1 cellular context compared by ENCODE assay signal in the genomic region with DNA sequence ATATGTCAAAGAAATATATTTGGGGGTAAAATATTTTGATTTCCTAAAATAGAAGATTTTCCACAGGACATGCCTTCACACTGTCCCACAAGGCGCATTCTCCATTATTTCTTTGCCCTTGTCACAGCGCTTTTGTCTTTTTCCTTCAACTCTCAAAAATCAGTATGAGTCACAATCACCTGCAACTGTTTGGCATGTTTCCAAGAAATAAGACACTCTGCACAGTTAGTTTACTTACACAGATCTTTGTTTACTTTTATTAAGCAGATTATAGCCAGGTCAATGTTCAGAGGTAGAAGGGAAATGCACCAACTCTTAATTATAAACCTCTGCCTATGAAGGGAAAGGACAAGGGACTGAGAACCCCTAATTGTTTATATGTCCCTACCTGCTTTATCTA.
A peak's percentile ranks its signal among the peaks of the same experiment; 100 is the strongest.
TF ChIP-seq lines count a peak whose summit lies in the region.

No MANE protein-coding gene starts in this region.

TF ChIP-seq in K562, 482 proteins besides CTCF, POLR2A, EP300 and RAD21 (continued from another document and continues in another):
- TF ChIP-seq, protein P1, sequence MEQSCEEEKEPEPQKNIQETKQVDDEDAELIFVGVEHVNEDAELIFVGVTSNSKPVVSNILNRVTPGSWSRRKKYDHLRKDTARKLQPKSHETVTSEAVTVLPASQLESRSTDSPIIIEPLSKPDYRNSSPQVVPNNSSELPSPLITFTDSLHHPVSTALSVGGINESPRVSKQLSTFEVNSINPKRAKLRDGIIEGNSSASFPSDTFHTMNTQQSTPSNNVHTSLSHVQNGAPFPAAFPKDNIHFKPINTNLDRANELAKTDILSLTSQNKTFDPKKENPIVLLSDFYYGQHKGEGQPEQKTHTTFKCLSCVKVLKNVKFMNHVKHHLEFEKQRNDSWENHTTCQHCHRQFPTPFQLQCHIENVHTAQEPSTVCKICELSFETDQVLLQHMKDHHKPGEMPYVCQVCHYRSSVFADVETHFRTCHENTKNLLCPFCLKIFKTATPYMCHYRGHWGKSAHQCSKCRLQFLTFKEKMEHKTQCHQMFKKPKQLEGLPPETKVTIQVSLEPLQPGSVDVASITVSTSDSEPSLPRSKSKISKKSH (CRISPR knock-in tag; IDR thresholded peaks at IDR 0.05) = no peak
- TF ChIP-seq PHF21A (IDR thresholded peaks at IDR 0.05; ENCODE audit: borderline replicate concordance, low read depth) = no peak
- TF ChIP-seq, protein P2, sequence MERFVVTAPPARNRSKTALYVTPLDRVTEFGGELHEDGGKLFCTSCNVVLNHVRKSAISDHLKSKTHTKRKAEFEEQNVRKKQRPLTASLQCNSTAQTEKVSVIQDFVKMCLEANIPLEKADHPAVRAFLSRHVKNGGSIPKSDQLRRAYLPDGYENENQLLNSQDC (CRISPR knock-in tag; IDR thresholded peaks at IDR 0.05) = no peak
- peak; percentile 38 for TF ChIP-seq ARID1B (IDR thresholded peaks at IDR 0.05)
- no peak for TF ChIP-seq CHD1 (IDR thresholded peaks at IDR 0.05; ENCODE audit: low read length)
- no peak for TF ChIP-seq GATAD2B (IDR thresholded peaks at IDR 0.05; ENCODE audit: borderline replicate concordance)
- TF ChIP-seq ZNF133 (CRISPR knock-in tag; IDR thresholded peaks at IDR 0.05) = no peak
- peak; percentile 82 for TF ChIP-seq FOSL1 (tag; conservative IDR thresholded peaks at IDR 0.05)
- peak; percentile 67 for TF ChIP-seq SOX6 (IDR thresholded peaks at IDR 0.05)
- TF ChIP-seq PTBP1 (IDR thresholded peaks at IDR 0.05; ENCODE audit: low read depth, low read length) = no peak
- TF ChIP-seq SAFB2 (IDR thresholded peaks at IDR 0.05; ENCODE audit: borderline replicate concordance, low read depth, low read length, severe bottlenecking) = no peak
- TF ChIP-seq E2F3 (CRISPR knock-in tag; IDR thresholded peaks at IDR 0.05) = no peak
- TF ChIP-seq, protein P3, sequence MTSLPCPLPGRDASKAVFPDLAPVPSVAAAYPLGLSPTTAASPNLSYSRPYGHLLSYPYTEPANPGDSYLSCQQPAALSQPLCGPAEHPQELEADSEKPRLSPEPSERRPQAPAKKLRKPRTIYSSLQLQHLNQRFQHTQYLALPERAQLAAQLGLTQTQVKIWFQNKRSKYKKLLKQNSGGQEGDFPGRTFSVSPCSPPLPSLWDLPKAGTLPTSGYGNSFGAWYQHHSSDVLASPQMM (CRISPR knock-in tag; IDR thresholded peaks at IDR 0.05) = no peak
- no peak for TF ChIP-seq KDM2B (CRISPR knock-in tag; IDR thresholded peaks at IDR 0.05)
- TF ChIP-seq MAFF (IDR thresholded peaks at IDR 0.05; ENCODE audit: low read length) = no peak
- no peak for TF ChIP-seq PRMT5 (CRISPR knock-in tag; IDR thresholded peaks at IDR 0.05)
- TF ChIP-seq, protein P4, sequence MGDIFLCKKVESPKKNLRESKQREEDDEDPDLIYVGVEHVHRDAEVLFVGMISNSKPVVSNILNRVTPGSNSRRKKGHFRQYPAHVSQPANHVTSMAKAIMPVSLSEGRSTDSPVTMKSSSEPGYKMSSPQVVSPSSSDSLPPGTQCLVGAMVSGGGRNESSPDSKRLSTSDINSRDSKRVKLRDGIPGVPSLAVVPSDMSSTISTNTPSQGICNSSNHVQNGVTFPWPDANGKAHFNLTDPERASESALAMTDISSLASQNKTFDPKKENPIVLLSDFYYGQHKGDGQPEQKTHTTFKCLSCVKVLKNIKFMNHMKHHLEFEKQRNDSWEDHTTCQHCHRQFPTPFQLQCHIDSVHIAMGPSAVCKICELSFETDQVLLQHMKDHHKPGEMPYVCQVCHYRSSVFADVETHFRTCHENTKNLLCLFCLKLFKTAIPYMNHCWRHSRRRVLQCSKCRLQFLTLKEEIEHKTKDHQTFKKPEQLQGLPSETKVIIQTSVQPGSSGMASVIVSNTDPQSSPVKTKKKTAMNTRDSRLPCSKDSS (IDR thresholded peaks at IDR 0.05; ENCODE audit: low read depth, partially characterized antibody) = no peak
- TF ChIP-seq FOXK2 (conservative IDR thresholded peaks at IDR 0.05 in 1 of 2, IDR thresholded peaks at IDR 0.05 in 1 of 2; ENCODE audit: low read depth in 2 of 2) = peak in 1 of 2 experiments; percentile 45; a peak in 2 of 4 replicates
- no peak for TF ChIP-seq NBN (IDR thresholded peaks at IDR 0.05; ENCODE audit: low read depth)
- TF ChIP-seq ZNF785 (CRISPR knock-in tag; IDR thresholded peaks at IDR 0.05) = no peak
- TF ChIP-seq PML (IDR thresholded peaks at IDR 0.05; ENCODE audit: low read length) = no peak
- TF ChIP-seq ZNF197 (CRISPR knock-in tag; IDR thresholded peaks at IDR 0.05; ENCODE audit: low read depth) = no peak
- TF ChIP-seq, protein P5, sequence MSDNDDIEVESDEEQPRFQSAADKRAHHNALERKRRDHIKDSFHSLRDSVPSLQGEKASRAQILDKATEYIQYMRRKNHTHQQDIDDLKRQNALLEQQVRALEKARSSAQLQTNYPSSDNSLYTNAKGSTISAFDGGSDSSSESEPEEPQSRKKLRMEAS (CRISPR knock-in tag; IDR thresholded peaks at IDR 0.05) = no peak
- TF ChIP-seq, protein P6, sequence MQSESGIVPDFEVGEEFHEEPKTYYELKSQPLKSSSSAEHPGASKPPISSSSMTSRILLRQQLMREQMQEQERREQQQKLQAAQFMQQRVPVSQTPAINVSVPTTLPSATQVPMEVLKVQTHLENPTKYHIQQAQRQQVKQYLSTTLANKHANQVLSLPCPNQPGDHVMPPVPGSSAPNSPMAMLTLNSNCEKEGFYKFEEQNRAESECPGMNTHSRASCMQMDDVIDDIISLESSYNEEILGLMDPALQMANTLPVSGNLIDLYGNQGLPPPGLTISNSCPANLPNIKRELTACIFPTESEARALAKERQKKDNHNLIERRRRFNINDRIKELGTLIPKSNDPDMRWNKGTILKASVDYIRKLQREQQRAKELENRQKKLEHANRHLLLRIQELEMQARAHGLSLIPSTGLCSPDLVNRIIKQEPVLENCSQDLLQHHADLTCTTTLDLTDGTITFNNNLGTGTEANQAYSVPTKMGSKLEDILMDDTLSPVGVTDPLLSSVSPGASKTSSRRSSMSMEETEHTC (IDR thresholded peaks at IDR 0.05) = 0 out of 2 replicates have a peak, but pooled peaks have one; percentile 25
- TF ChIP-seq TGIF2 (CRISPR knock-in tag; IDR thresholded peaks at IDR 0.05) = no peak
- TF ChIP-seq SPI1 (IDR thresholded peaks at IDR 0.05; ENCODE audit: borderline replicate concordance, low read depth, low read length) = no peak
- TF ChIP-seq, protein P7, sequence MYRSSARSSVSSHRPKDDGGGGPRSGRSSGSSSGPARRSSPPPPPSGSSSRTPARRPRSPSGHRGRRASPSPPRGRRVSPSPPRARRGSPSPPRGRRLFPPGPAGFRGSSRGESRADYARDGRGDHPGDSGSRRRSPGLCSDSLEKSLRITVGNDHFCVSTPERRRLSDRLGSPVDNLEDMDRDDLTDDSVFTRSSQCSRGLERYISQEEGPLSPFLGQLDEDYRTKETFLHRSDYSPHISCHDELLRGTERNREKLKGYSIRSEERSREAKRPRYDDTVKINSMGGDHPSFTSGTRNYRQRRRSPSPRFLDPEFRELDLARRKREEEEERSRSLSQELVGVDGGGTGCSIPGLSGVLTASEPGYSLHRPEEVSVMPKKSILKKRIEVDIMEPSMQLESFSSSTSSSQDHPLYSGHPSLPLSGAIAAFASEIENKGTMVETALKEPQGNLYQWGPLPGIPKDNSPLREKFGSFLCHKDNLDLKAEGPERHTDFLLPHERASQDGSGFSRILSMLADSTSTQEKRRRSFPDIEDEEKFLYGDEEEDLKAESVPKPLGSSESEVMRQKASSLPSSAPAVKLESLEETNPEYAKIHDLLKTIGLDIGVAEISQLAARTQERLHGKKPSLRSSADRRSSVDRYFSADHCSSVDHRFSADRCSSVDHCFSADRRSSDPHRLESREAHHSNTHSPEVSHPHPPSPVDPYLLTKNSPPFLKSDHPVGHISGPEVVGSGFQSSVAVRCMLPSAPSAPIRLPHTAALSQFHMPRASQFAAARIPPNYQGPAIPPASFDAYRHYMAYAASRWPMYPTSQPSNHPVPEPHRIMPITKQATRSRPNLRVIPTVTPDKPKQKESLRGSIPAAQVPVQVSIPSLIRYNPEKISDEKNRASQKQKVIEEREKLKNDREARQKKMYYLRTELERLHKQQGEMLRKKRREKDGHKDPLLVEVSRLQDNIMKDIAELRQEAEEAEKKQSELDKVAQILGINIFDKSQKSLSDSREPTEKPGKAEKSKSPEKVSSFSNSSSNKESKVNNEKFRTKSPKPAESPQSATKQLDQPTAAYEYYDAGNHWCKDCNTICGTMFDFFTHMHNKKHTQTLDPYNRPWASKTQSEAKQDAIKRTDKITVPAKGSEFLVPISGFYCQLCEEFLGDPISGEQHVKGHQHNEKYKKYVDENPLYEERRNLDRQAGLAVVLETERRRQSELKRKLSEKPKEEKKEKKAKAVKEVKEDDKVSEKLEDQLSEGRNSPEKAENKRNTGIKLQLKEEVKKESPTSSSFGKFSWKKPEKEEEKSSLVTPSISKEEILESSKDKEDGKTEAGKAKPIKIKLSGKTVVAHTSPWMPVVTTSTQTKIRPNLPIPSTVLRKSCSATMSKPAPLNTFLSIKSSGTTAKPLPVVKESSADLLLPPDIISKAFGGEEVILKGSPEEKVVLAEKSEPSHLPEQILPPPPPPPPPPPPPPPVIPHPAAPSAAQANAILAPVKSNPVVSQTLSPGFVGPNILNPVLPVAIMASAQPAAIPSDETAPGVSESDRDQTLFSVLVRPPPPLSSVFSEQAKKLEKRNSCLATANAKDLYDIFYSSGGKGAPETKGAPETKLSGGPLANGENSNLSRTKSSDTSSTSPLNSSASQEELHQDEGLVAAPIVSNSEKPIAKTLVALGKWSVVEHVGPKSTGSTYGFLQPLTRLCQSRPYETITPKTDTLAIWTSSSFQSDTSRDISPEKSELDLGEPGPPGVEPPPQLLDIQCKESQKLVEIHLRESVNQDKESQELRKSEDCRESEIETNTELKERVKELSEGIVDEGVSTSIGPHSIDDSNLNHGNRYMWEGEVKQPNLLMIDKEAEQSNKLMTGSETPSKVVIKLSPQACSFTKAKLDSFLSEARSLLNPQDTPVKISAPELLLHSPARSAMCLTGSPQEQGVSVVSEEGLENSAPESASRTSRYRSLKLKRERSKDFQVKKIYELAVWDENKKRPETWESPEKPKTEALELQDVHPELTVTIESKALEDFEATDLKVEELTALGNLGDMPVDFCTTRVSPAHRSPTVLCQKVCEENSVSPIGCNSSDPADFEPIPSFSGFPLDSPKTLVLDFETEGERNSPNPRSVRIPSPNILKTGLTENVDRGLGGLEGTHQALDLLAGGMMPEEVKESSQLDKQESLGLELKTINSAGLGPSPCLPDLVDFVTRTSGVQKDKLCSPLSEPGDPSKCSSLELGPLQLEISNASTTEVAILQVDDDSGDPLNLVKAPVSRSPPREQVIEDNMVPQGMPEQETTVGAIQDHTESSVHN (IDR thresholded peaks at IDR 0.05; ENCODE audit: borderline replicate concordance in 1 of 2, low read depth in 1 of 2) = no peak
- no peak for TF ChIP-seq ZFPM2 (CRISPR knock-in tag; IDR thresholded peaks at IDR 0.05)
- TF ChIP-seq ZNF583 (CRISPR knock-in tag; IDR thresholded peaks at IDR 0.05) = no peak
- no peak for TF ChIP-seq ZNF584 (CRISPR knock-in tag; IDR thresholded peaks at IDR 0.05; ENCODE audit: low read depth)
- TF ChIP-seq SREBF1 (IDR thresholded peaks at IDR 0.05; ENCODE audit: borderline replicate concordance, low read depth, low read length) = no peak
- TF ChIP-seq KAT7 (CRISPR knock-in tag; IDR thresholded peaks at IDR 0.05; ENCODE audit: borderline replicate concordance) = no peak
- no peak for TF ChIP-seq ZNF695 (CRISPR knock-in tag; IDR thresholded peaks at IDR 0.05)
- no peak for TF ChIP-seq ZNF165 (CRISPR knock-in tag; IDR thresholded peaks at IDR 0.05; ENCODE audit: borderline replicate concordance)
- no peak for TF ChIP-seq CBX2 (IDR thresholded peaks at IDR 0.05; ENCODE audit: insufficient read depth, low read length, poor library complexity, severe bottlenecking)
- TF ChIP-seq SLC30A9 (CRISPR knock-in tag; IDR thresholded peaks at IDR 0.05) = no peak
- no peak for TF ChIP-seq CHCHD3 (CRISPR knock-in tag; IDR thresholded peaks at IDR 0.05)
- TF ChIP-seq NFIX (CRISPR knock-in tag; IDR thresholded peaks at IDR 0.05; ENCODE audit: low read depth) = no peak
- no peak for TF ChIP-seq NONO (IDR thresholded peaks at IDR 0.05; ENCODE audit: low read depth in 2 of 2, low read length in 1 of 2)
- no peak for TF ChIP-seq KLF1 (tag; IDR thresholded peaks at IDR 0.05)
- TF ChIP-seq KHSRP (IDR thresholded peaks at IDR 0.05) = no peak
- TF ChIP-seq, protein P8, sequence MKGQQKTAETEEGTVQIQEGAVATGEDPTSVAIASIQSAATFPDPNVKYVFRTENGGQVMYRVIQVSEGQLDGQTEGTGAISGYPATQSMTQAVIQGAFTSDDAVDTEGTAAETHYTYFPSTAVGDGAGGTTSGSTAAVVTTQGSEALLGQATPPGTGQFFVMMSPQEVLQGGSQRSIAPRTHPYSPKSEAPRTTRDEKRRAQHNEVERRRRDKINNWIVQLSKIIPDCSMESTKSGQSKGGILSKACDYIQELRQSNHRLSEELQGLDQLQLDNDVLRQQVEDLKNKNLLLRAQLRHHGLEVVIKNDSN (CRISPR knock-in tag; IDR thresholded peaks at IDR 0.05) = no peak
- no peak for TF ChIP-seq POU5F1 (IDR thresholded peaks at IDR 0.05; ENCODE audit: borderline replicate concordance, low read depth, low read length, partially characterized antibody)
- TF ChIP-seq CHD4 (IDR thresholded peaks at IDR 0.05; ENCODE audit: insufficient read depth, insufficient replicate concordance, low read depth, low read length, poor library complexity, severe bottlenecking) = no peak
- no peak for TF ChIP-seq RBM25 (IDR thresholded peaks at IDR 0.05; ENCODE audit: low read depth, low read length, severe bottlenecking)
- TF ChIP-seq, protein P9, sequence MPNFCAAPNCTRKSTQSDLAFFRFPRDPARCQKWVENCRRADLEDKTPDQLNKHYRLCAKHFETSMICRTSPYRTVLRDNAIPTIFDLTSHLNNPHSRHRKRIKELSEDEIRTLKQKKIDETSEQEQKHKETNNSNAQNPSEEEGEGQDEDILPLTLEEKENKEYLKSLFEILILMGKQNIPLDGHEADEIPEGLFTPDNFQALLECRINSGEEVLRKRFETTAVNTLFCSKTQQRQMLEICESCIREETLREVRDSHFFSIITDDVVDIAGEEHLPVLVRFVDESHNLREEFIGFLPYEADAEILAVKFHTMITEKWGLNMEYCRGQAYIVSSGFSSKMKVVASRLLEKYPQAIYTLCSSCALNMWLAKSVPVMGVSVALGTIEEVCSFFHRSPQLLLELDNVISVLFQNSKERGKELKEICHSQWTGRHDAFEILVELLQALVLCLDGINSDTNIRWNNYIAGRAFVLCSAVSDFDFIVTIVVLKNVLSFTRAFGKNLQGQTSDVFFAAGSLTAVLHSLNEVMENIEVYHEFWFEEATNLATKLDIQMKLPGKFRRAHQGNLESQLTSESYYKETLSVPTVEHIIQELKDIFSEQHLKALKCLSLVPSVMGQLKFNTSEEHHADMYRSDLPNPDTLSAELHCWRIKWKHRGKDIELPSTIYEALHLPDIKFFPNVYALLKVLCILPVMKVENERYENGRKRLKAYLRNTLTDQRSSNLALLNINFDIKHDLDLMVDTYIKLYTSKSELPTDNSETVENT (CRISPR knock-in tag; IDR thresholded peaks at IDR 0.05) = no peak
- TF ChIP-seq, protein P10, sequence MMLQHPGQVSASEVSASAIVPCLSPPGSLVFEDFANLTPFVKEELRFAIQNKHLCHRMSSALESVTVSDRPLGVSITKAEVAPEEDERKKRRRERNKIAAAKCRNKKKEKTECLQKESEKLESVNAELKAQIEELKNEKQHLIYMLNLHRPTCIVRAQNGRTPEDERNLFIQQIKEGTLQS (IDR thresholded peaks at IDR 0.05) = peak; percentile 78
- TF ChIP-seq, protein P10 (CRISPR knock-in tag; conservative IDR thresholded peaks at IDR 0.05) = no peak
- TF ChIP-seq TAF7 (tag; IDR thresholded peaks at IDR 0.05) = no peak
